15 cellular contexts compared by ENCODE assay signal in genomic region chr4:54093609-54094240, GRCh38. TPM values are rescaled to one million over a fixed set of nuclear protein-coding genes. Genes with fewer than 3 reads are reported as not detected.
DNase-seq lines count a peak whose midpoint lies in the region; ATAC-seq and TF ChIP-seq lines count a peak whose summit lies in the region.
"Had no signal": no experiment of that assay in that cellular context is flagged by ENCODE, and none has a peak within 500 bp of the region (broad histone marks: within the 10 kb centered on the region; RNA-seq: fewer than 3 reads in every experiment).

No MANE protein-coding gene starts in this region.

- no peaks in the 10 kb centered on the region for H3K36me3 ChIP-seq in CD8-positive, alpha-beta memory T cell (ENCODE audit: insufficient read depth, low read length)
- H3K36me3 ChIP-seq in H7 (replicated peaks; ENCODE audit: control insufficient read depth, insufficient read depth, low read length), result no peaks in the 10 kb centered on the region
- H3K36me3 ChIP-seq in brain microvascular endothelial cell (replicated peaks), result no peaks in the 10 kb centered on the region
- H3K36me3 ChIP-seq: BE2C, pancreas, uterus had no signal

- peaks cover 63% of the 10 kb centered on the region for H3K27me3 ChIP-seq in CD8-positive, alpha-beta memory T cell (ENCODE audit: insufficient read depth, low read length, poor library complexity, severe bottlenecking)
- H3K27me3 ChIP-seq in H7 (ENCODE audit: control insufficient read depth, insufficient read depth, low read length), result peaks cover 87% of the 10 kb centered on the region
- H3K27me3 ChIP-seq in brain microvascular endothelial cell (replicated peaks), result peaks cover 46% of the 10 kb centered on the region

- ATAC-seq in natural killer cell treated with Interleukin-12 subunit alpha and Interleukin-12 subunit beta and Interleukin-15 and Interleukin-18, amount 100 ng/mL, for 72 hours, result no peak
- ATAC-seq in HG02642 (IDR thresholded peaks at IDR 0.05; ENCODE audit: poor library complexity, unreplicated experiment), result no peak
- ATAC-seq: pancreas had no signal

- CTCF ChIA-PET in CD8-positive, alpha-beta memory T cell (lab: Charles Lee), result no interaction called here

- H3K36me3 Mint-ChIP-seq in CD8-positive, alpha-beta memory T cell, result no peaks in the 10 kb centered on the region
- H3K36me3 Mint-ChIP-seq in activated naive CD4-positive, alpha-beta T cell treated with anti-CD3 and anti-CD28 coated beads, Interleukin-2, amount 50 U/mL, for 24 hours, result no peaks in the 10 kb centered on the region
- H3K36me3 Mint-ChIP-seq in natural killer cell treated with Interleukin-12 subunit alpha and Interleukin-12 subunit beta and Interleukin-15 and Interleukin-18, amount 100 ng/mL, for 72 hours, result no peaks in the 10 kb centered on the region
- no peaks in the 10 kb centered on the region for H3K36me3 Mint-ChIP-seq in HFFc6 (ENCODE audit: low read depth)
- H3K36me3 Mint-ChIP-seq: mesothelial cell of epicardium had no signal

- no peak overlapping the region for H3K27ac Mint-ChIP-seq in CD8-positive, alpha-beta memory T cell
- H3K27ac Mint-ChIP-seq in activated naive CD4-positive, alpha-beta T cell treated with anti-CD3 and anti-CD28 coated beads, Interleukin-2, amount 50 U/mL, for 24 hours, result peak overlapping the region; percentile 6
- H3K27ac Mint-ChIP-seq in natural killer cell treated with Interleukin-12 subunit alpha and Interleukin-12 subunit beta and Interleukin-15 and Interleukin-18, amount 100 ng/mL, for 72 hours, result no peak overlapping the region
- no peak overlapping the region for H3K27ac Mint-ChIP-seq in HFFc6
- H3K27ac Mint-ChIP-seq: mesothelial cell of epicardium had no signal

- peaks cover 14% of the 10 kb centered on the region for H3K4me1 ChIP-seq in CD8-positive, alpha-beta memory T cell (ENCODE audit: insufficient read depth, low read length)
- H3K4me1 ChIP-seq: BE2C had no signal

- TF ChIP-seq CTCF in HFFc6 (IDR thresholded peaks at IDR 0.05) (no peak), brain microvascular endothelial cell (IDR thresholded peaks at IDR 0.05; ENCODE audit: low read depth, low read length, missing control alignments) (no peak)

- H3K9me3 ChIP-seq in CD8-positive, alpha-beta memory T cell (ENCODE audit: low read length), result no peaks in the 10 kb centered on the region
- H3K9me3 ChIP-seq: BE2C, pancreas, uterus had no signal

- POLR2A ChIA-PET in CD8-positive, alpha-beta memory T cell (lab: Charles Lee), result interaction anchor here (1.0 to 1.2 kb wide), 2 partner anchors 14 to 30 kb away, joined by 3 to 11 read pairs; no protein-coding TSS in a partner anchor

- in situ Hi-C loops in brain microvascular endothelial cell (cut with HindIII; ENCODE audit: low pct_ligation_motif_present, low sequenced_read_pairs), result no loop called here

- no peaks in the 10 kb centered on the region for H3K9me3 Mint-ChIP-seq in CD8-positive, alpha-beta memory T cell
- H3K9me3 Mint-ChIP-seq in activated naive CD4-positive, alpha-beta T cell treated with anti-CD3 and anti-CD28 coated beads, Interleukin-2, amount 50 U/mL, for 24 hours, result no peaks in the 10 kb centered on the region
- peaks cover 4% of the 10 kb centered on the region for H3K9me3 Mint-ChIP-seq in natural killer cell treated with Interleukin-12 subunit alpha and Interleukin-12 subunit beta and Interleukin-15 and Interleukin-18, amount 100 ng/mL, for 72 hours
- H3K9me3 Mint-ChIP-seq in HFFc6, result no peaks in the 10 kb centered on the region
- H3K9me3 Mint-ChIP-seq: mesothelial cell of epicardium had no signal

- no peak overlapping the region for H3K4me3 ChIP-seq in CD8-positive, alpha-beta memory T cell (ENCODE audit: low read length)
- H3K4me3 ChIP-seq in H7 (ENCODE audit: insufficient read depth, low read depth, low read length), result no peak overlapping the region
- no peak overlapping the region for H3K4me3 ChIP-seq in brain microvascular endothelial cell (ENCODE audit: low read depth, low read length)
- H3K4me3 ChIP-seq: pancreas, uterus had no signal

- peaks cover 59 to 85% of the 10 kb centered on the region in 2 donors for H3K27me3 Mint-ChIP-seq in CD8-positive, alpha-beta memory T cell
- peaks cover 62% of the 10 kb centered on the region for H3K27me3 Mint-ChIP-seq in activated naive CD4-positive, alpha-beta T cell treated with anti-CD3 and anti-CD28 coated beads, Interleukin-2, amount 50 U/mL, for 24 hours
- peaks cover 54 to 78% of the 10 kb centered on the region in 2 donors for H3K27me3 Mint-ChIP-seq in natural killer cell treated with Interleukin-12 subunit alpha and Interleukin-12 subunit beta and Interleukin-15 and Interleukin-18, amount 100 ng/mL, for 72 hours
- peaks cover 27% of the 10 kb centered on the region for H3K27me3 Mint-ChIP-seq in HFFc6 (ENCODE audit: insufficient read depth)

- no peak for DNase-seq in CD8-positive, alpha-beta memory T cell
- peak; percentile 66 for DNase-seq in H7
- no peak for DNase-seq in natural killer cell treated with Interleukin-12 subunit alpha and Interleukin-12 subunit beta and Interleukin-15 and Interleukin-18, amount 100 ng/mL, for 72 hours (ENCODE audit: low spot score)
- DNase-seq in HFFc6, result no peak
- no peak for DNase-seq in brain microvascular endothelial cell
- DNase-seq in NCI-H1694 (lab: John Stamatoyannopoulos, UW), result no peak
- DNase-seq: BE2C, NCI-H2227 treated with DMSO at 0.1 percent for 48 hours, pancreas, uterus had no signal

- peak overlapping the region in 4 of 7 donors; percentile 4 to 38 (median 8) for H3K4me3 Mint-ChIP-seq in CD8-positive, alpha-beta memory T cell
- peak overlapping the region; percentile 66 for H3K4me3 Mint-ChIP-seq in activated naive CD4-positive, alpha-beta T cell treated with anti-CD3 and anti-CD28 coated beads, Interleukin-2, amount 50 U/mL, for 24 hours
- peak overlapping the region; percentile 94 for H3K4me3 Mint-ChIP-seq in natural killer cell treated with Interleukin-12 subunit alpha and Interleukin-12 subunit beta and Interleukin-15 and Interleukin-18, amount 100 ng/mL, for 72 hours
- no peak overlapping the region for H3K4me3 Mint-ChIP-seq in HFFc6
- H3K4me3 Mint-ChIP-seq: mesothelial cell of epicardium had no signal

- peaks cover 28 to 49% (median 37%) of the 10 kb centered on the region in 3 donors for H3K4me1 Mint-ChIP-seq in CD8-positive, alpha-beta memory T cell
- H3K4me1 Mint-ChIP-seq in activated naive CD4-positive, alpha-beta T cell treated with anti-CD3 and anti-CD28 coated beads, Interleukin-2, amount 50 U/mL, for 24 hours, result peaks cover 37% of the 10 kb centered on the region
- peaks cover 22 to 23% of the 10 kb centered on the region in 2 donors for H3K4me1 Mint-ChIP-seq in natural killer cell treated with Interleukin-12 subunit alpha and Interleukin-12 subunit beta and Interleukin-15 and Interleukin-18, amount 100 ng/mL, for 72 hours (ENCODE audit: low read depth in 2 of 2)
- H3K4me1 Mint-ChIP-seq in HFFc6 (ENCODE audit: low read depth), result peaks cover 25% of the 10 kb centered on the region

- H3K27ac ChIP-seq in CD8-positive, alpha-beta memory T cell (ENCODE audit: low read depth, low read length), result no peak overlapping the region
- no peak overlapping the region for H3K27ac ChIP-seq in brain microvascular endothelial cell
- H3K27ac ChIP-seq: pancreas, uterus had no signal

RNA-seq across cellular contexts. Expression of gene GSX2, which starts 6.2 kb away (rescaled TPM):
- total RNA-seq in CD8-positive, alpha-beta memory T cell, result not detected
- polyA plus RNA-seq in CD8-positive, alpha-beta memory T cell, result not detected
- 0.07 and 1.4 TPM in 2 replicates for total RNA-seq in H7 (2014; rRNA removed; shearing (Covaris generic))
- total RNA-seq in natural killer cell treated with Interleukin-12 subunit alpha and Interleukin-12 subunit beta and Interleukin-15 and Interleukin-18, amount 100 ng/mL, for 72 hours, result not detected
- not detected for total RNA-seq in HFFc6 (2021; fragmentation: NEBNext Ultra II Directional; extraction: Animal tissue kit (Norgen Biotek cat#: 25700))
- total RNA-seq: cardiac septum, mesothelial cell of epicardium, pancreas, SK-MEL-5, uterus had no signal
- polyA plus RNA-seq: pancreas had no signal

RNA-seq across cellular contexts. Expression of gene CHIC2, which starts 29.3 kb away (rescaled TPM):
- total RNA-seq in CD8-positive, alpha-beta memory T cell, result 10 to 100 TPM; 25.0 to 27.9 TPM
- polyA plus RNA-seq in CD8-positive, alpha-beta memory T cell, result 57.3 TPM
- total RNA-seq in H7 (2014; rRNA removed; shearing (Covaris generic)), result 14.4 and 18.2 TPM in 2 replicates
- total RNA-seq in natural killer cell treated with Interleukin-12 subunit alpha and Interleukin-12 subunit beta and Interleukin-15 and Interleukin-18, amount 100 ng/mL, for 72 hours, result 10 to 100 TPM; 15.2 to 31.3 TPM
- total RNA-seq in HFFc6 (2021; fragmentation: NEBNext Ultra II Directional; extraction: Animal tissue kit (Norgen Biotek cat#: 25700)), result 10 to 100 TPM; 23.5 to 30.2 (median 27.5) TPM
